ENCODE assay signal across 1 cellular context in the genomic region with DNA sequence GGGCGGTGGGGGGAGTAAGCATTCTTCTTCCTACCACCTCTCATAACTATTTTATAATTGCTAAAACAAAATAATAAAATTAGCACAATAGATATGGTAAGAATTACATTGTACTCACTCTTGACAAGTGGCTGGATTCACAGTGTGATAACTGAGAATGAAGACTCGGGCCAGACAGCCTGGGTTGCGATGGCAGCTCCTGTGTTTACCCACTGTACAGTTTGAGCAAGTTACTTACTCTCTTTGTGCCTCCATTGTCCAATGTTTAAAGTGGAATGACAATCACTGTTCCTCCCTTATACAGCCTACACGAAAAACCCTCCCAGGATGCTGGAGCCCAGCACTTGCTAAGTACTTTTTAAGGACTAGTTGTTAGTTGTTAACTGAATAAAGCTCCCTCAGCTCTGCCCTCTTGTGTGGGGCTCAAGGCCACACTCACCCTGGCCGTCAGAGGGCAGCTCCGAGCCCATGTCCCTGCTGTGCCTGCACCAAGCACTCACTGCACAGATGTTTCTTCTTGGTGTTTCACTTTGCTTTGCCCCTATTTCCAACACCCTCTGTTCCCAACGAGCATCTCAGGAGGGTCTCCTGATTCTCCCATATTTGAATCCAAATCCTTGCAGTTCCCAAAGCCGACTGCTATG.
TF ChIP-seq lines count a peak whose summit lies in the region.

No MANE protein-coding gene starts in this region.

TF ChIP-seq in WTC11, 78 proteins besides CTCF, POLR2A, EP300 and RAD21 (continued from another document):
- TF ChIP-seq NFATC4 (CRISPR knock-in tag; IDR thresholded peaks at IDR 0.05) = no peak
- no peak for TF ChIP-seq RELA (CRISPR knock-in tag; IDR thresholded peaks at IDR 0.05; ENCODE audit: borderline replicate concordance)
- TF ChIP-seq MYBL2 (CRISPR knock-in tag; IDR thresholded peaks at IDR 0.05) = no peak
- TF ChIP-seq, protein P1, sequence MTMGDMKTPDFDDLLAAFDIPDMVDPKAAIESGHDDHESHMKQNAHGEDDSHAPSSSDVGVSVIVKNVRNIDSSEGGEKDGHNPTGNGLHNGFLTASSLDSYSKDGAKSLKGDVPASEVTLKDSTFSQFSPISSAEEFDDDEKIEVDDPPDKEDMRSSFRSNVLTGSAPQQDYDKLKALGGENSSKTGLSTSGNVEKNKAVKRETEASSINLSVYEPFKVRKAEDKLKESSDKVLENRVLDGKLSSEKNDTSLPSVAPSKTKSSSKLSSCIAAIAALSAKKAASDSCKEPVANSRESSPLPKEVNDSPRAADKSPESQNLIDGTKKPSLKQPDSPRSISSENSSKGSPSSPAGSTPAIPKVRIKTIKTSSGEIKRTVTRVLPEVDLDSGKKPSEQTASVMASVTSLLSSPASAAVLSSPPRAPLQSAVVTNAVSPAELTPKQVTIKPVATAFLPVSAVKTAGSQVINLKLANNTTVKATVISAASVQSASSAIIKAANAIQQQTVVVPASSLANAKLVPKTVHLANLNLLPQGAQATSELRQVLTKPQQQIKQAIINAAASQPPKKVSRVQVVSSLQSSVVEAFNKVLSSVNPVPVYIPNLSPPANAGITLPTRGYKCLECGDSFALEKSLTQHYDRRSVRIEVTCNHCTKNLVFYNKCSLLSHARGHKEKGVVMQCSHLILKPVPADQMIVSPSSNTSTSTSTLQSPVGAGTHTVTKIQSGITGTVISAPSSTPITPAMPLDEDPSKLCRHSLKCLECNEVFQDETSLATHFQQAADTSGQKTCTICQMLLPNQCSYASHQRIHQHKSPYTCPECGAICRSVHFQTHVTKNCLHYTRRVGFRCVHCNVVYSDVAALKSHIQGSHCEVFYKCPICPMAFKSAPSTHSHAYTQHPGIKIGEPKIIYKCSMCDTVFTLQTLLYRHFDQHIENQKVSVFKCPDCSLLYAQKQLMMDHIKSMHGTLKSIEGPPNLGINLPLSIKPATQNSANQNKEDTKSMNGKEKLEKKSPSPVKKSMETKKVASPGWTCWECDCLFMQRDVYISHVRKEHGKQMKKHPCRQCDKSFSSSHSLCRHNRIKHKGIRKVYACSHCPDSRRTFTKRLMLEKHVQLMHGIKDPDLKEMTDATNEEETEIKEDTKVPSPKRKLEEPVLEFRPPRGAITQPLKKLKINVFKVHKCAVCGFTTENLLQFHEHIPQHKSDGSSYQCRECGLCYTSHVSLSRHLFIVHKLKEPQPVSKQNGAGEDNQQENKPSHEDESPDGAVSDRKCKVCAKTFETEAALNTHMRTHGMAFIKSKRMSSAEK (CRISPR knock-in tag; IDR thresholded peaks at IDR 0.05; ENCODE audit: borderline replicate concordance) = no peak
- no peak for TF ChIP-seq ZBTB21 (CRISPR knock-in tag; IDR thresholded peaks at IDR 0.05; ENCODE audit: borderline replicate concordance)
- TF ChIP-seq CREM (CRISPR knock-in tag; IDR thresholded peaks at IDR 0.05) = no peak
- no peak for TF ChIP-seq CBFB (CRISPR knock-in tag; IDR thresholded peaks at IDR 0.05; ENCODE audit: low read depth)
- no peak for TF ChIP-seq ZNF232 (CRISPR knock-in tag; IDR thresholded peaks at IDR 0.05)
